13 cellular contexts compared by ENCODE assay signal in genomic region chr20:45817652-45818194, GRCh38. TPM values are rescaled to one million over a fixed set of nuclear protein-coding genes. Genes with fewer than 3 reads are reported as not detected.
DNase-seq lines count a peak whose midpoint lies in the region; ATAC-seq, FAIRE-seq and TF ChIP-seq lines count a peak whose summit lies in the region.
"Had no signal": no experiment of that assay in that cellular context is flagged by ENCODE, and none has a peak within 500 bp of the region (broad histone marks: within the 10 kb centered on the region; RNA-seq: fewer than 3 reads in every experiment).

No MANE protein-coding gene starts in this region.

- no peaks in the 10 kb centered on the region for H3K27me3 ChIP-seq in PC-3 (ENCODE audit: low read length)
- peaks cover 4 to 5% of the 10 kb centered on the region in 2 experiments for H3K27me3 ChIP-seq in endothelial cell of umbilical vein (ENCODE audit: control insufficient read depth in 2 of 2, insufficient read depth in 2 of 2, low read length in 2 of 2)
- peaks cover 0 to 15% (median 6%) of the 10 kb centered on the region in 3 donors for H3K27me3 ChIP-seq in stomach
- no peaks in the 10 kb centered on the region for H3K27me3 ChIP-seq in thyroid gland

- no peak; the same call in 1 of the 2 replicates for ATAC-seq in PC-3
- ATAC-seq: activated T-cell treated with anti-CD3 and anti-CD28 coated beads, Interleukin-2, amount 50 U/mL, for 4 hours; left ventricle myocardium superior had no signal

- peaks cover 39% of the 10 kb centered on the region for H3K4me1 Mint-ChIP-seq in osteocyte (ENCODE audit: unreplicated experiment)

- peaks cover 11% of the 10 kb centered on the region; the same call in 1 of the 2 replicates for H4K20me1 ChIP-seq in PC-3 (ENCODE audit: low read length)
- no peaks in the 10 kb centered on the region for H4K20me1 ChIP-seq in endothelial cell of umbilical vein (replicated peaks; ENCODE audit: control insufficient read depth, extremely low read depth, insufficient read depth, low read length)

- FAIRE-seq in endothelial cell of umbilical vein (lab: Jason Lieb, UNC) = peak; percentile 60

- CTCF ChIA-PET in PC-3 (lab: Charles Lee) (no interaction called here), endothelial cell of umbilical vein (lab: Charles Lee) (interaction anchor here (1.8 kb wide), 1 partner anchor 19 kb away, joined by 4 read pairs; no protein-coding TSS in a partner anchor)

- H3F3A ChIP-seq in PC-3 (ENCODE audit: low read length, unreplicated experiment) = peaks cover 11% of the 10 kb centered on the region

- no peaks in the 10 kb centered on the region for H3K36me3 Mint-ChIP-seq in osteocyte (ENCODE audit: unreplicated experiment)

- no peak overlapping the region for H3K4me3 Mint-ChIP-seq in osteocyte (ENCODE audit: unreplicated experiment)
- H3K4me3 Mint-ChIP-seq: activated T-cell treated with anti-CD3 and anti-CD28 coated beads, Interleukin-2, amount 50 U/mL, for 4 hours had no signal

- H3K9ac ChIP-seq in PC-3 (ENCODE audit: low read length) = no peak overlapping the region
- H3K9ac ChIP-seq in endothelial cell of umbilical vein (replicated peaks; ENCODE audit: extremely low read depth, insufficient read depth, low read length) = no peak overlapping the region

- H3K36me3 ChIP-seq in PC-3 (ENCODE audit: low read depth, low read length) (peaks cover 30% of the 10 kb centered on the region), endothelial cell of umbilical vein (ENCODE audit: control insufficient read depth in 2 of 2, extremely low read depth in 1 of 2, insufficient read depth in 2 of 2, low read length in 2 of 2) (no peaks in the 10 kb centered on the region), stomach (no peaks in the 10 kb centered on the region), thyroid gland (no peaks in the 10 kb centered on the region)

- TF ChIP-seq POLR2A in endothelial cell of umbilical vein (IDR thresholded peaks at IDR 0.05; ENCODE audit: low read depth, low read length) (no peak), stomach (IDR thresholded peaks at IDR 0.05) (no peak), thyroid gland (IDR thresholded peaks at IDR 0.05) (no peak)

- BruUV-seq in PC-3 (replicated peaks; lab: Mats Ljungman, UMichigan) (no TSS peak), endothelial cell of umbilical vein (replicated peaks; lab: Mats Ljungman, UMichigan) (no TSS peak)

- no peaks in the 10 kb centered on the region for H3K9me3 Mint-ChIP-seq in osteocyte (ENCODE audit: unreplicated experiment)
- H3K9me3 Mint-ChIP-seq: activated T-cell treated with anti-CD3 and anti-CD28 coated beads, Interleukin-2, amount 50 U/mL, for 4 hours had no signal

- POLR2A ChIA-PET in PC-3 (lab: Charles Lee; ENCODE audit: unreplicated experiment) = interaction anchor here (0.6 kb wide), 1 partner anchor 932 kb away, joined by 3 read pairs; the partner anchor contains the start of gene YWHAB
- POLR2A ChIA-PET in endothelial cell of umbilical vein (lab: Charles Lee) = no interaction called here

- H3K27ac ChIP-seq in PC-3 (ENCODE audit: low read length) (0 out of 2 replicates have a peak overlapping the region, but pooled peaks have one; percentile 1), endothelial cell of umbilical vein (ENCODE audit: insufficient read depth, low read depth, low read length) (no peak overlapping the region), stomach (peak overlapping the region in 1 of 5 donors; percentile 43), thyroid gland (no peak overlapping the region)

- H3K4me3 ChIP-seq in PC-3 (ENCODE audit: low read length) (no peak overlapping the region), endothelial cell of umbilical vein (replicated peaks in 1 of 3; ENCODE audit: insufficient read depth in 1 of 3, low read depth in 1 of 3, low read length in 3 of 3) (no peak overlapping the region), stomach (no peak overlapping the region), thyroid gland (replicated peaks in 1 of 3) (no peak overlapping the region)

- H3K79me2 ChIP-seq in PC-3 (ENCODE audit: low read length) = peaks cover 31% of the 10 kb centered on the region
- peaks cover 23% of the 10 kb centered on the region for H3K79me2 ChIP-seq in endothelial cell of umbilical vein (ENCODE audit: control insufficient read depth, insufficient read depth, low read length)

- H3K27me3 Mint-ChIP-seq in osteocyte (ENCODE audit: unreplicated experiment) = no peaks in the 10 kb centered on the region

- TF ChIP-seq CTCF in PC-3 (conservative IDR thresholded peaks at IDR 0.05; ENCODE audit: low read depth, low read length) (no peak), endothelial cell of umbilical vein (IDR thresholded peaks at IDR 0.05; ENCODE audit: extremely low read depth in 1 of 2, insufficient read depth in 1 of 2, low read depth in 1 of 2, low read length in 2 of 2) (no peak), osteocyte (IDR thresholded peaks at IDR 0.05) (no peak), stomach (IDR thresholded peaks at IDR 0.05) (no peak), thyroid gland (IDR thresholded peaks at IDR 0.05) (no peak)

- H3K4me1 ChIP-seq in PC-3 (ENCODE audit: insufficient read depth, low read length) (peaks cover 34% of the 10 kb centered on the region; the same call in 1 of the 2 replicates), endothelial cell of umbilical vein (ENCODE audit: control insufficient read depth, extremely low read depth, insufficient read depth, low read length) (peaks cover 17% of the 10 kb centered on the region), stomach (peaks cover 5 to 31% (median 12%) of the 10 kb centered on the region in 4 donors), thyroid gland (peaks cover 1 to 6% of the 10 kb centered on the region in 2 donors)

- dilution Hi-C loops in endothelial cell of umbilical vein (cut with MboI; ENCODE audit: extremely low pct_ligation_motif_present, low sequenced_read_pairs) = no loop called here

- H3K9me3 ChIP-seq in PC-3 (ENCODE audit: low read length) (no peaks in the 10 kb centered on the region), endothelial cell of umbilical vein (replicated peaks; ENCODE audit: control insufficient read depth, insufficient read depth, low read length) (no peaks in the 10 kb centered on the region), stomach (no peaks in the 10 kb centered on the region), thyroid gland (no peaks in the 10 kb centered on the region)

- H3K9me1 ChIP-seq in endothelial cell of umbilical vein (replicated peaks; ENCODE audit: control insufficient read depth, extremely low read depth, insufficient read depth, low read length) = no peaks in the 10 kb centered on the region

- DNase-seq in Daoy (ENCODE audit: low read depth) (peak; percentile 55), PC-3 (peak; percentile 45), endothelial cell of umbilical vein (ENCODE audit: low read depth, low spot score) (no peak), osteocyte (ENCODE audit: extremely low spot score, unreplicated experiment) (no peak), stomach (no peak), thyroid gland (no peak), germinal center (ENCODE audit: low spot score) (no peak)
- DNase-seq in activated CD4-positive, alpha-beta T cell treated with anti-CD3 and anti-CD28 coated beads for 1 hour = no peak
- DNase-seq: activated T-cell treated with anti-CD3 and anti-CD28 coated beads, Interleukin-2, amount 50 U/mL, for 4 hours; effector CD8-positive, alpha-beta T cell; left ventricle myocardium superior; NCI-H187 treated with DMSO at 0.1 percent for 48 hours had no signal

- H3K4me2 ChIP-seq in PC-3 (ENCODE audit: low read length) = no peak overlapping the region
- H3K4me2 ChIP-seq in endothelial cell of umbilical vein (ENCODE audit: insufficient read depth, low read length) = no peak overlapping the region

- intact Hi-C loops in PC-3 (cut with micrococcal nuclease) = loop anchor here (10.0 kb wide), 1 partner anchor 117 kb away; the partner anchor contains the start of gene PCIF1
- intact Hi-C loops in endothelial cell of umbilical vein (cut with micrococcal nuclease) = loop anchor here (10.0 kb wide), 2 partner anchors 267 to 547 kb away; partner anchors contain the start of gene NCOA5
- intact Hi-C loops in stomach (cut with DNase I; ENCODE audit: low total_unique reads) = loop anchor here (10.0 kb wide), 1 partner anchor 147 kb away; no protein-coding TSS in a partner anchor
- intact Hi-C loops in thyroid gland (cut with DNase I) = loop anchor here (10.0 kb wide), 1 partner anchor 117 kb away; the partner anchor contains the start of gene PCIF1

- peak overlapping the region; percentile 58 for H3K27ac Mint-ChIP-seq in osteocyte (ENCODE audit: unreplicated experiment)

- WGBS in stomach, 5 donors = 51 to 71% (median 66%) methylated on average over 6 of the region's 6 CpGs
- WGBS in thyroid gland, 2 donors = 80 to 83% methylated on average over 6 of the region's 6 CpGs

- H2AFZ ChIP-seq in PC-3 (ENCODE audit: low read length) (no peak overlapping the region), endothelial cell of umbilical vein (ENCODE audit: low read depth, low read length) (no peak overlapping the region)

- H3K9me2 ChIP-seq in PC-3 (replicated peaks; ENCODE audit: low read length) = no peaks in the 10 kb centered on the region

- no peak for TF ChIP-seq EP300 in stomach (IDR thresholded peaks at IDR 0.05)

RNA-seq across cellular contexts. Expression of gene UBE2C, which starts 5.3 kb away (rescaled TPM):
- total RNA-seq in Daoy (2014; rRNA removed; shearing (Covaris generic)) = 167 and 200 TPM in 2 replicates
- total RNA-seq in PC-3 (2014; rRNA removed) (251 and 304 TPM in 2 replicates), endothelial cell of umbilical vein (108 and 129 TPM in 2 replicates), osteocyte (21.3 and 21.9 TPM in 2 replicates), stomach (10 to 100 TPM in 4 of 5 donors, not detected in 1; 10.5 to 37.5 (median 13.4) TPM), thyroid gland (1 to 10 TPM in 2 of 4 donors, under 1 TPM in 1, not detected in 1; 0.45 to 5.8 (median 2.6) TPM)
- polyA plus RNA-seq in endothelial cell of umbilical vein (130 and 135 TPM in 2 replicates), stomach (10 to 100 TPM; 13.1 to 72.2 (median 39.0) TPM)
- 144 and 179 TPM in 2 replicates for polyA plus RNA-seq in endothelial cell of umbilical vein (2011; cell fraction: cytosol; rRNA removed)
- 59.1 and 60.1 TPM in 2 replicates for polyA plus RNA-seq in endothelial cell of umbilical vein (2011; cell fraction: nucleus; rRNA removed)
- 62.6 and 120 TPM in 2 replicates for polyA plus RNA-seq in endothelial cell of umbilical vein (2012)
- polyA minus RNA-seq in endothelial cell of umbilical vein = 34.7 and 40.8 TPM in 2 replicates
- polyA minus RNA-seq in endothelial cell of umbilical vein (2011; cell fraction: cytosol; rRNA and poly(A)+ RNA removed) = 96.0 TPM
- polyA minus RNA-seq in endothelial cell of umbilical vein (2011; cell fraction: nucleus; rRNA and poly(A)+ RNA removed) = 16.3 and 25.2 TPM in 2 replicates

RNA-seq across cellular contexts. Expression of gene TNNC2, which starts 9.4 kb away (rescaled TPM):
- total RNA-seq in Daoy (2014; rRNA removed; shearing (Covaris generic)) = not detected in 2 replicates
- total RNA-seq in PC-3 (2014; rRNA removed) (not detected in 2 replicates), endothelial cell of umbilical vein (not detected in 2 replicates), osteocyte (1.2 TPM in 1 of 2 replicates, not detected in the other), stomach (1 to 10 TPM in 1 of 5 donors, not detected in 4; 4.9 TPM), thyroid gland (1 to 10 TPM in 1 of 4 donors, not detected in 3; 1.4 TPM)
- polyA plus RNA-seq in endothelial cell of umbilical vein (0.19 and 0.26 TPM in 2 replicates), stomach (10 to 100 TPM in 1 of 3 donors, 1 to 10 TPM in 1, not detected in 1; 3.0 to 12.4 TPM)
- polyA plus RNA-seq in endothelial cell of umbilical vein (2011; cell fraction: cytosol; rRNA removed) = 0.16 and 0.22 TPM in 2 replicates
- 0.76 and 1.1 TPM in 2 replicates for polyA plus RNA-seq in endothelial cell of umbilical vein (2011; cell fraction: nucleus; rRNA removed)
- not detected in 2 replicates for polyA plus RNA-seq in endothelial cell of umbilical vein (2012)
- polyA minus RNA-seq in endothelial cell of umbilical vein = not detected in 2 replicates
- not detected for polyA minus RNA-seq in endothelial cell of umbilical vein (2011; cell fraction: cytosol; rRNA and poly(A)+ RNA removed)
- not detected in 2 replicates for polyA minus RNA-seq in endothelial cell of umbilical vein (2011; cell fraction: nucleus; rRNA and poly(A)+ RNA removed)
- total RNA-seq: activated T-cell treated with anti-CD3 and anti-CD28 coated beads, Interleukin-2, amount 50 U/mL, for 4 hours; left ventricle myocardium superior; T-helper 1 cell treated with Interleukin-12 subunit alpha and Interleukin-12 subunit beta and Interleukin-4 antibody, amounts not matched to agents 30 ng/mL and 1 ng/mL, for 36 hours had no signal

RNA-seq across cellular contexts. Expression of gene SNX21, which starts 15.9 kb away (rescaled TPM):
- 21.2 and 28.2 TPM in 2 replicates for total RNA-seq in Daoy (2014; rRNA removed; shearing (Covaris generic))
- total RNA-seq in PC-3 (2014; rRNA removed) (90.1 and 108 TPM in 2 replicates), endothelial cell of umbilical vein (11.9 and 14.9 TPM in 2 replicates), osteocyte (24.4 and 25.6 TPM in 2 replicates), stomach (100 to 1,000 TPM in 1 of 5 donors, 10 to 100 TPM in 4; 20.4 to 120 (median 48.3) TPM), thyroid gland (10 to 100 TPM; 41.5 to 54.9 (median 48.8) TPM)
- polyA plus RNA-seq in endothelial cell of umbilical vein (11.6 and 14.8 TPM in 2 replicates), stomach (10 to 100 TPM; 15.2 to 23.5 (median 16.7) TPM)
- polyA plus RNA-seq in endothelial cell of umbilical vein (2011; cell fraction: cytosol; rRNA removed) = 7.3 and 9.8 TPM in 2 replicates
- polyA plus RNA-seq in endothelial cell of umbilical vein (2011; cell fraction: nucleus; rRNA removed) = 12.0 and 14.0 TPM in 2 replicates
- 7.8 and 9.5 TPM in 2 replicates for polyA plus RNA-seq in endothelial cell of umbilical vein (2012)
- 4.9 and 7.1 TPM in 2 replicates for polyA minus RNA-seq in endothelial cell of umbilical vein
- 4.9 TPM for polyA minus RNA-seq in endothelial cell of umbilical vein (2011; cell fraction: cytosol; rRNA and poly(A)+ RNA removed)
- 5.7 and 9.9 TPM in 2 replicates for polyA minus RNA-seq in endothelial cell of umbilical vein (2011; cell fraction: nucleus; rRNA and poly(A)+ RNA removed)

RNA-seq across cellular contexts. Expression of gene DNTTIP1, which starts 26.0 kb away (rescaled TPM):
- total RNA-seq in Daoy (2014; rRNA removed; shearing (Covaris generic)) = 26.6 and 35.5 TPM in 2 replicates
- 187 and 194 TPM in 2 replicates for total RNA-seq in PC-3 (2014; rRNA removed)
- 31.9 and 33.7 TPM in 2 replicates for total RNA-seq in endothelial cell of umbilical vein
- 38.4 and 40.5 TPM in 2 replicates for polyA plus RNA-seq in endothelial cell of umbilical vein
- polyA plus RNA-seq in endothelial cell of umbilical vein (2011; cell fraction: cytosol; rRNA removed) = 58.7 and 59.8 TPM in 2 replicates
- 30.0 and 30.5 TPM in 2 replicates for polyA plus RNA-seq in endothelial cell of umbilical vein (2011; cell fraction: nucleus; rRNA removed)
- polyA plus RNA-seq in endothelial cell of umbilical vein (2012) = 37.7 and 37.9 TPM in 2 replicates
- 15.7 and 26.0 TPM in 2 replicates for polyA minus RNA-seq in endothelial cell of umbilical vein
- 27.0 TPM for polyA minus RNA-seq in endothelial cell of umbilical vein (2011; cell fraction: cytosol; rRNA and poly(A)+ RNA removed)
- 7.4 and 8.7 TPM in 2 replicates for polyA minus RNA-seq in endothelial cell of umbilical vein (2011; cell fraction: nucleus; rRNA and poly(A)+ RNA removed)
- total RNA-seq in osteocyte = 23.2 and 30.0 TPM in 2 replicates
- 10 to 100 TPM in 4 of 5 donors, 1 to 10 TPM in 1; 9.6 to 76.8 (median 34.1) TPM for total RNA-seq in stomach
- polyA plus RNA-seq in stomach = 10 to 100 TPM; 27.2 to 56.8 (median 43.0) TPM
- total RNA-seq in thyroid gland = 10 to 100 TPM; 22.1 to 26.4 (median 24.9) TPM

RNA-seq across cellular contexts. Expression of gene WFDC3, which starts 26.0 kb away (rescaled TPM):
- total RNA-seq in Daoy (2014; rRNA removed; shearing (Covaris generic)) = 2.3 TPM in 1 of 2 replicates, not detected in the other
- 3.0 and 6.0 TPM in 2 replicates for total RNA-seq in PC-3 (2014; rRNA removed)
- not detected in 2 replicates for total RNA-seq in endothelial cell of umbilical vein
- polyA plus RNA-seq in endothelial cell of umbilical vein = 0.39 TPM in 1 of 2 replicates, not detected in the other
- polyA plus RNA-seq in endothelial cell of umbilical vein (2011; cell fraction: cytosol; rRNA removed) = 0.13 and 0.21 TPM in 2 replicates
- polyA plus RNA-seq in endothelial cell of umbilical vein (2011; cell fraction: nucleus; rRNA removed) = not detected in 2 replicates
- not detected in 2 replicates for polyA plus RNA-seq in endothelial cell of umbilical vein (2012)
- polyA minus RNA-seq in endothelial cell of umbilical vein = not detected in 2 replicates
- not detected for polyA minus RNA-seq in endothelial cell of umbilical vein (2011; cell fraction: cytosol; rRNA and poly(A)+ RNA removed)
- not detected in 2 replicates for polyA minus RNA-seq in endothelial cell of umbilical vein (2011; cell fraction: nucleus; rRNA and poly(A)+ RNA removed)
- total RNA-seq in osteocyte = 0.91 TPM in 1 of 2 replicates, not detected in the other
- 1 to 10 TPM in 1 of 5 donors, not detected in 4; 2.8 TPM for total RNA-seq in stomach
- polyA plus RNA-seq in stomach = 10 to 100 TPM in 1 of 3 donors, 1 to 10 TPM in 2; 1.7 to 18.8 (median 9.2) TPM
- total RNA-seq in thyroid gland = under 1 TPM in 1 of 4 donors, not detected in 3; 0.94 TPM
- total RNA-seq: activated T-cell treated with anti-CD3 and anti-CD28 coated beads, Interleukin-2, amount 50 U/mL, for 4 hours; left ventricle myocardium superior; T-helper 1 cell treated with Interleukin-12 subunit alpha and Interleukin-12 subunit beta and Interleukin-4 antibody, amounts not matched to agents 30 ng/mL and 1 ng/mL, for 36 hours had no signal

Comparison
In these comparisons a context has a peak if more than half of its experiments do, and no peak if none do; other contexts are left out.
1. DNase-seq: peak in Daoy (single experiment) and PC-3 (single experiment); none in endothelial cell of umbilical vein (single experiment), osteocyte (single experiment), stomach (single experiment), thyroid gland (0 of 2), germinal center (single experiment) and activated CD4-positive, alpha-beta T cell treated with anti-CD3 and anti-CD28 coated beads for 1 hour (single experiment).